In genomic region chr1:15579683-15580047, GRCh38 we compare ENCODE assay signal across 12 cellular contexts. TPM values are rescaled to one million over a fixed set of nuclear protein-coding genes. Genes with fewer than 3 reads are reported as not detected.
DNase-seq lines count a peak whose midpoint lies in the region; ATAC-seq and TF ChIP-seq lines count a peak whose summit lies in the region.
"Had no signal": no experiment of that assay in that cellular context is flagged by ENCODE, and none has a peak within 500 bp of the region (broad histone marks: within the 10 kb centered on the region; RNA-seq: fewer than 3 reads in every experiment).

No MANE protein-coding gene starts in this region.

- no peak for DNase-seq in activated naive CD4-positive, alpha-beta T cell treated with anti-CD3 and anti-CD28 coated beads for 36 hours
- DNase-seq in activated naive CD4-positive, alpha-beta T cell (lab: John Stamatoyannopoulos, UW) = no peak
- no peak for DNase-seq in esophagus squamous epithelium (lab: John Stamatoyannopoulos, UW)
- DNase-seq in stimulated activated naive B cell treated with anti-CD40 and anti-IgM and Interleukin-4, amounts not matched to agents 10 μg/mL and 1 μg/mL and 100 μg/mL, for 72 hours = no peak
- DNase-seq in NCI-H2107 treated with DMSO at 0.1 percent for 48 hours (lab: John Stamatoyannopoulos, UW; ENCODE audit: unreplicated experiment) = no peak
- DNase-seq in anterior cingulate cortex (lab: John Stamatoyannopoulos, UW) = no peak
- DNase-seq: NCI-H1417, small intestine had no signal

- H3K79me2 ChIP-seq in OCI-LY1 (ENCODE audit: insufficient read depth, low read length) = no peaks in the 10 kb centered on the region

- H3K4me1 ChIP-seq in OCI-LY1 (ENCODE audit: insufficient read depth, low read length, severe bottlenecking) (peaks cover 24% of the 10 kb centered on the region), esophagus squamous epithelium (peaks cover 10 to 30% (median 13%) of the 10 kb centered on the region in 3 donors)

- intact Hi-C loops in activated naive CD4-positive, alpha-beta T cell treated with anti-CD3 and anti-CD28 coated beads for 36 hours (cut with micrococcal nuclease) = loop anchor here (1.0 to 5.0 kb wide), 3 partner anchors 38 to 118 kb away; partner anchors contain the start of genes DDI2 and DNAJC16
- intact Hi-C loops in esophagus squamous epithelium (cut with DNase I) = no loop called here

- TF ChIP-seq POLR2A in esophagus squamous epithelium (IDR thresholded peaks at IDR 0.05) = no peak

- H3K9me3 ChIP-seq in OCI-LY1 (ENCODE audit: low read length) (no peaks in the 10 kb centered on the region), esophagus squamous epithelium (no peaks in the 10 kb centered on the region)
- H3K9me3 ChIP-seq: breast epithelium had no signal

- TF ChIP-seq CTCF in OCI-LY1 (IDR thresholded peaks at IDR 0.05; ENCODE audit: low read length) = no peak
- TF ChIP-seq CTCF in esophagus squamous epithelium (IDR thresholded peaks at IDR 0.05) = no peak

- H3K36me3 ChIP-seq in OCI-LY1 (ENCODE audit: insufficient read depth, low read length) (no peaks in the 10 kb centered on the region), esophagus squamous epithelium (peaks cover 0 to 3% (median 0%) of the 10 kb centered on the region in 3 donors)
- H3K36me3 ChIP-seq: breast epithelium had no signal

- H3K36me3 Mint-ChIP-seq in activated naive CD4-positive, alpha-beta T cell treated with anti-CD3 and anti-CD28 coated beads for 36 hours (ENCODE audit: low read depth) = peaks cover 17% of the 10 kb centered on the region
- H3K36me3 Mint-ChIP-seq in stimulated activated naive B cell treated with anti-CD40 and anti-IgM and Interleukin-4, amounts not matched to agents 10 μg/mL and 1 μg/mL and 100 μg/mL, for 72 hours = peaks cover 10 to 14% of the 10 kb centered on the region in 2 donors

- no peaks in the 10 kb centered on the region for H3K27me3 ChIP-seq in OCI-LY1 (ENCODE audit: insufficient read depth, low read length)
- peaks cover 0 to 21% (median 0%) of the 10 kb centered on the region in 4 donors for H3K27me3 ChIP-seq in esophagus squamous epithelium
- H3K27me3 ChIP-seq: breast epithelium had no signal

- H3K4me1 Mint-ChIP-seq in activated naive CD4-positive, alpha-beta T cell treated with anti-CD3 and anti-CD28 coated beads for 36 hours (ENCODE audit: low read depth) = peaks cover 58% of the 10 kb centered on the region
- H3K4me1 Mint-ChIP-seq in stimulated activated naive B cell treated with anti-CD40 and anti-IgM and Interleukin-4, amounts not matched to agents 10 μg/mL and 1 μg/mL and 100 μg/mL, for 72 hours = peaks cover 19 to 38% of the 10 kb centered on the region in 2 donors

- H3K27me3 Mint-ChIP-seq in activated naive CD4-positive, alpha-beta T cell treated with anti-CD3 and anti-CD28 coated beads for 36 hours (ENCODE audit: low read depth) = no peaks in the 10 kb centered on the region
- H3K27me3 Mint-ChIP-seq in stimulated activated naive B cell treated with anti-CD40 and anti-IgM and Interleukin-4, amounts not matched to agents 10 μg/mL and 1 μg/mL and 100 μg/mL, for 72 hours = no peaks in the 10 kb centered on the region

- no peaks in the 10 kb centered on the region for H3K9me3 Mint-ChIP-seq in activated naive CD4-positive, alpha-beta T cell treated with anti-CD3 and anti-CD28 coated beads for 36 hours
- H3K9me3 Mint-ChIP-seq in stimulated activated naive B cell treated with anti-CD40 and anti-IgM and Interleukin-4, amounts not matched to agents 10 μg/mL and 1 μg/mL and 100 μg/mL, for 72 hours = no peaks in the 10 kb centered on the region

- peak overlapping the region; percentile 92 for H3K27ac Mint-ChIP-seq in activated naive CD4-positive, alpha-beta T cell treated with anti-CD3 and anti-CD28 coated beads for 36 hours
- peak overlapping the region; percentile 91 for H3K27ac Mint-ChIP-seq in stimulated activated naive B cell treated with anti-CD40 and anti-IgM and Interleukin-4, amounts not matched to agents 10 μg/mL and 1 μg/mL and 100 μg/mL, for 72 hours

- H3F3A ChIP-seq in OCI-LY1 (ENCODE audit: insufficient read depth, low read length) = no peaks in the 10 kb centered on the region

- ATAC-seq in stimulated activated naive B cell treated with anti-CD40 and anti-IgM and Interleukin-4, amounts not matched to agents 10 μg/mL and 1 μg/mL and 100 μg/mL, for 72 hours (replicated peaks) = peak in 1 of 2 donors; percentile 5
- ATAC-seq in HG02884 (IDR thresholded peaks at IDR 0.05; ENCODE audit: unreplicated experiment) = no peak

- CTCF ChIA-PET in activated naive CD4-positive, alpha-beta T cell treated with anti-CD3 and anti-CD28 coated beads for 36 hours (lab: Charles Lee) = interaction anchor here (0.9 to 1.2 kb wide), 2 partner anchors 118 to 162 kb away, joined by 3 read pairs; no protein-coding TSS in a partner anchor

- H3K27ac ChIP-seq in OCI-LY1 (ENCODE audit: low read depth, low read length, poor library complexity, severe bottlenecking) = peak overlapping the region; percentile 52
- peak overlapping the region; percentile 45 to 67 (median 62) for H3K27ac ChIP-seq in esophagus squamous epithelium
- H3K27ac ChIP-seq: breast epithelium had no signal

- peak overlapping the region; percentile 28; the same call in 1 of the 2 replicates for H3K9ac ChIP-seq in OCI-LY1 (ENCODE audit: low read length)

- H3K4me3 Mint-ChIP-seq in activated naive CD4-positive, alpha-beta T cell treated with anti-CD3 and anti-CD28 coated beads for 36 hours = peak overlapping the region; percentile 51
- H3K4me3 Mint-ChIP-seq in stimulated activated naive B cell treated with anti-CD40 and anti-IgM and Interleukin-4, amounts not matched to agents 10 μg/mL and 1 μg/mL and 100 μg/mL, for 72 hours = peak overlapping the region; percentile 29 to 30

- no peaks in the 10 kb centered on the region for H4K20me1 ChIP-seq in OCI-LY1 (ENCODE audit: insufficient read depth, low read length)

- H2AFZ ChIP-seq in OCI-LY1 (ENCODE audit: low read length) = peak overlapping the region; percentile 84

- peak overlapping the region; percentile 39; the same call in 1 of the 2 replicates for H3K4me2 ChIP-seq in OCI-LY1 (ENCODE audit: low read length)

- H3K4me3 ChIP-seq in OCI-LY1 (ENCODE audit: low read depth, low read length, poor library complexity, severe bottlenecking) = no peak overlapping the region
- no peak overlapping the region for H3K4me3 ChIP-seq in esophagus squamous epithelium
- H3K4me3 ChIP-seq: breast epithelium, lung had no signal

- H3K9me2 ChIP-seq in OCI-LY1 (ENCODE audit: low read depth, low read length) = no peaks in the 10 kb centered on the region

RNA-seq across cellular contexts. Expression of gene AGMAT, which starts 5.2 kb away (rescaled TPM):
- total RNA-seq in activated naive CD4-positive, alpha-beta T cell treated with anti-CD3 and anti-CD28 coated beads for 36 hours = 10 to 100 TPM; 15.9 to 16.2 TPM
- 1 to 10 TPM in 1 of 4 donors, under 1 TPM in 3; 0.27 to 1.7 (median 0.59) TPM for total RNA-seq in esophagus squamous epithelium

RNA-seq across cellular contexts. Expression of gene DDI2, which starts 37.6 kb away (rescaled TPM):
- total RNA-seq in activated naive CD4-positive, alpha-beta T cell treated with anti-CD3 and anti-CD28 coated beads for 36 hours = 10 to 100 TPM; 19.6 to 20.7 TPM
- total RNA-seq in esophagus squamous epithelium = 10 to 100 TPM; 20.6 to 62.9 (median 48.3) TPM

RNA-seq across cellular contexts. Expression of gene DNAJC16, which starts 53.0 kb away (rescaled TPM):
- total RNA-seq in activated naive CD4-positive, alpha-beta T cell treated with anti-CD3 and anti-CD28 coated beads for 36 hours = 1 to 10 TPM; 7.1 to 9.8 TPM
- 10 to 100 TPM in 3 of 4 donors, 1 to 10 TPM in 1; 10.0 to 20.9 (median 14.2) TPM for total RNA-seq in esophagus squamous epithelium

RNA-seq across cellular contexts. Expression of gene CASP9, which starts 55.6 kb away (rescaled TPM):
- 1 to 10 TPM; 6.3 to 6.5 TPM for total RNA-seq in activated naive CD4-positive, alpha-beta T cell treated with anti-CD3 and anti-CD28 coated beads for 36 hours
- 10 to 100 TPM in 3 of 4 donors, 1 to 10 TPM in 1; 8.8 to 22.6 (median 15.5) TPM for total RNA-seq in esophagus squamous epithelium

Comparison
In these comparisons a context has a peak if more than half of its experiments do, and no peak if none do; other contexts are left out.
1. RNA of gene AGMAT, which starts 5.2 kb away (total RNA-seq): 15.9 to 16.2 TPM in activated naive CD4-positive, alpha-beta T cell treated with anti-CD3 and anti-CD28 coated beads for 36 hours; 0.27 to 1.7 TPM in esophagus squamous epithelium; every median in the first group is over 4 times any median in the second.